Comparison of ENCODE assay signal across 1 cellular context in the genomic region with DNA sequence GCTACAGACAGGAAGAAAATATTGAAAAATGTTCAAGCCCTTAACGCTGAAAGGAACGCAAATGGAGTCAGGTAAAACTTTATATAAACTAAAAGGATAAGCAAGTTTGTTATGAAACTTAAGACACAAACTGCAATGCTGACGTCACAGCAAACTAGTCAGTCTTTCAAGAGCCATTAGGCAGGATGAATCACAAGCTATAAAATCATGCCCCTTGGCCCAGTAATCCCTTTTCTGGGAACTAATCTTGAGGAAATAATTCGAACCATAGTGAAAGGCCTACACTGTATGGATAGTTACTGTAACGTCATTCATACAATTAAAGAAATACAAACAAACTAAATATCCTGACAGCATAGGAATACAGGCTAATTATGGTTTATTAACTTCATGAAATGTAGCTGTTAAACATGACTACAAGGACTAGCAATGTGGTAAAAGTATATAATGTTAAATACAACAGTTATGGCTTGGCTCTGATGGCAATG.
TF ChIP-seq lines count a peak whose summit lies in the region.

No MANE protein-coding gene starts in this region.

TF ChIP-seq in HEK293, 187 proteins besides CTCF, POLR2A, EP300 and RAD21 (continued from another document and continues in another):
- TF ChIP-seq, protein P1, sequence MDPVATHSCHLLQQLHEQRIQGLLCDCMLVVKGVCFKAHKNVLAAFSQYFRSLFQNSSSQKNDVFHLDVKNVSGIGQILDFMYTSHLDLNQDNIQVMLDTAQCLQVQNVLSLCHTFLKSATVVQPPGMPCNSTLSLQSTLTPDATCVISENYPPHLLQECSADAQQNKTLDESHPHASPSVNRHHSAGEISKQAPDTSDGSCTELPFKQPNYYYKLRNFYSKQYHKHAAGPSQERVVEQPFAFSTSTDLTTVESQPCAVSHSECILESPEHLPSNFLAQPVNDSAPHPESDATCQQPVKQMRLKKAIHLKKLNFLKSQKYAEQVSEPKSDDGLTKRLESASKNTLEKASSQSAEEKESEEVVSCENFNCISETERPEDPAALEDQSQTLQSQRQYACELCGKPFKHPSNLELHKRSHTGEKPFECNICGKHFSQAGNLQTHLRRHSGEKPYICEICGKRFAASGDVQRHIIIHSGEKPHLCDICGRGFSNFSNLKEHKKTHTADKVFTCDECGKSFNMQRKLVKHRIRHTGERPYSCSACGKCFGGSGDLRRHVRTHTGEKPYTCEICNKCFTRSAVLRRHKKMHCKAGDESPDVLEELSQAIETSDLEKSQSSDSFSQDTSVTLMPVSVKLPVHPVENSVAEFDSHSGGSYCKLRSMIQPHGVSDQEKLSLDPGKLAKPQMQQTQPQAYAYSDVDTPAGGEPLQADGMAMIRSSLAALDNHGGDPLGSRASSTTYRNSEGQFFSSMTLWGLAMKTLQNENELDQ (tag by site-specific recombination; IDR thresholded peaks at IDR 0.05; ENCODE audit: low read depth) = no peak
- no peak for TF ChIP-seq ZNF37A (tag by site-specific recombination; IDR thresholded peaks at IDR 0.05)
- TF ChIP-seq REPIN1 (tag by site-specific recombination; IDR thresholded peaks at IDR 0.05; ENCODE audit: low read depth) = no peak
- no peak for TF ChIP-seq ZNF48 (tag by site-specific recombination; IDR thresholded peaks at IDR 0.05)
- no peak for TF ChIP-seq SALL2 (tag by site-specific recombination; IDR thresholded peaks at IDR 0.05; ENCODE audit: borderline replicate concordance)
- 0 out of 2 replicates have a peak, but pooled peaks have one; percentile 13 for TF ChIP-seq ZBTB1 (tag by site-specific recombination; IDR thresholded peaks at IDR 0.05)
- TF ChIP-seq, protein P2, sequence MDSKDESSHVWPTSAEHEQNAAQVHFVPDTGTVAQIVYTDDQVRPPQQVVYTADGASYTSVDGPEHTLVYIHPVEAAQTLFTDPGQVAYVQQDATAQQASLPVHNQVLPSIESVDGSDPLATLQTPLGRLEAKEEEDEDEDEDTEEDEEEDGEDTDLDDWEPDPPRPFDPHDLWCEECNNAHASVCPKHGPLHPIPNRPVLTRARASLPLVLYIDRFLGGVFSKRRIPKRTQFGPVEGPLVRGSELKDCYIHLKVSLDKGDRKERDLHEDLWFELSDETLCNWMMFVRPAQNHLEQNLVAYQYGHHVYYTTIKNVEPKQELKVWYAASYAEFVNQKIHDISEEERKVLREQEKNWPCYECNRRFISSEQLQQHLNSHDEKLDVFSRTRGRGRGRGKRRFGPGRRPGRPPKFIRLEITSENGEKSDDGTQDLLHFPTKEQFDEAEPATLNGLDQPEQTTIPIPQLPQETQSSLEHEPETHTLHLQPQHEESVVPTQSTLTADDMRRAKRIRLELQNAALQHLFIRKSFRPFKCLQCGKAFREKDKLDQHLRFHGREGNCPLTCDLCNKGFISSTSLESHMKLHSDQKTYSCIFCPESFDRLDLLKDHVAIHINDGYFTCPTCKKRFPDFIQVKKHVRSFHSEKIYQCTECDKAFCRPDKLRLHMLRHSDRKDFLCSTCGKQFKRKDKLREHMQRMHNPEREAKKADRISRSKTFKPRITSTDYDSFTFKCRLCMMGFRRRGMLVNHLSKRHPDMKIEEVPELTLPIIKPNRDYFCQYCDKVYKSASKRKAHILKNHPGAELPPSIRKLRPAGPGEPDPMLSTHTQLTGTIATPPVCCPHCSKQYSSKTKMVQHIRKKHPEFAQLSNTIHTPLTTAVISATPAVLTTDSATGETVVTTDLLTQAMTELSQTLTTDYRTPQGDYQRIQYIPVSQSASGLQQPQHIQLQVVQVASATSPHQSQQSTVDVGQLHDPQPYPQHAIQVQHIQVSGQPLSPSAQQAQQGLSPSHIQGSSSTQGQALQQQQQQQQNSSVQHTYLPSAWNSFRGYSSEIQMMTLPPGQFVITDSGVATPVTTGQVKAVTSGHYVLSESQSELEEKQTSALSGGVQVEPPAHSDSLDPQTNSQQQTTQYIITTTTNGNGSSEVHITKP (tag by site-specific recombination; IDR thresholded peaks at IDR 0.05) = peak; percentile 52
- peak; percentile 95 for TF ChIP-seq MZF1 (tag by site-specific recombination; IDR thresholded peaks at IDR 0.05; ENCODE audit: borderline replicate concordance)
- peak; percentile 90 for TF ChIP-seq WT1 (tag by site-specific recombination; IDR thresholded peaks at IDR 0.05)
- no peak for TF ChIP-seq ZNF221 (tag by site-specific recombination; IDR thresholded peaks at IDR 0.05; ENCODE audit: borderline replicate concordance)
- no peak for TF ChIP-seq ZNF140 (tag by site-specific recombination; IDR thresholded peaks at IDR 0.05)
- TF ChIP-seq PRDM1 (tag by site-specific recombination; IDR thresholded peaks at IDR 0.05) = peak; percentile 40; the same call in 1 of the 2 replicates
- no peak for TF ChIP-seq ZNF266 (tag by site-specific recombination; IDR thresholded peaks at IDR 0.05; ENCODE audit: low read depth)
- TF ChIP-seq OVOL3 (tag by site-specific recombination; IDR thresholded peaks at IDR 0.05) = peak; percentile 84
- TF ChIP-seq ZNF311 (tag by site-specific recombination; IDR thresholded peaks at IDR 0.05; ENCODE audit: borderline replicate concordance) = no peak
- peak; percentile 88 for TF ChIP-seq OSR2 (tag by site-specific recombination; IDR thresholded peaks at IDR 0.05)
- no peak for TF ChIP-seq SETDB1 (IDR thresholded peaks at IDR 0.05; ENCODE audit: insufficient read length, low read length)
- TF ChIP-seq ZNF23 (tag by site-specific recombination; IDR thresholded peaks at IDR 0.05; ENCODE audit: borderline replicate concordance) = no peak
- no peak for TF ChIP-seq HOXC10 (CRISPR knock-in tag; IDR thresholded peaks at IDR 0.05)
- no peak for TF ChIP-seq ZNF16 (tag by site-specific recombination; IDR thresholded peaks at IDR 0.05; ENCODE audit: low read depth)
- TF ChIP-seq, protein P3, sequence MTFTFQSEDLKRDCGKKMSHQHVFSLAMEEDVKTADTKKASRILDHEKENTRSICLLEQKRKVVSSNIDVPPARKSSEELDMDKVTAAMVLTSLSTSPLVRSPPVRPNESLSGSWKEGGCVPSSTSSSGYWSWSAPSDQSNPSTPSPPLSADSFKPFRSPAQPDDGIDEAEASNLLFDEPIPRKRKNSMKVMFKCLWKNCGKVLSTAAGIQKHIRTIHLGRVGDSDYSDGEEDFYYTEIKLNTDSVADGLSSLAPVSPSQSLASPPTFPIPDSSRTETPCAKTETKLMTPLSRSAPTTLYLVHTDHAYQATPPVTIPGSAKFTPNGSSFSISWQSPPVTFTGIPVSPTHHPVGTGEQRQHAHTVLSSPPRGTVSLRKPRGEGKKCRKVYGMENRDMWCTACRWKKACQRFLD (tag by site-specific recombination; IDR thresholded peaks at IDR 0.05) = no peak
- 0 out of 2 replicates have a peak, but pooled peaks have one; percentile 44 for TF ChIP-seq ZBTB8A (tag by site-specific recombination; IDR thresholded peaks at IDR 0.05)
- TF ChIP-seq ZNF670 (tag by site-specific recombination; IDR thresholded peaks at IDR 0.05; ENCODE audit: low read depth) = no peak
- no peak for TF ChIP-seq ZNF302 (tag by site-specific recombination; IDR thresholded peaks at IDR 0.05; ENCODE audit: low read depth)
- TF ChIP-seq ZNF133 (tag by site-specific recombination; IDR thresholded peaks at IDR 0.05) = no peak
- TF ChIP-seq, protein P4, sequence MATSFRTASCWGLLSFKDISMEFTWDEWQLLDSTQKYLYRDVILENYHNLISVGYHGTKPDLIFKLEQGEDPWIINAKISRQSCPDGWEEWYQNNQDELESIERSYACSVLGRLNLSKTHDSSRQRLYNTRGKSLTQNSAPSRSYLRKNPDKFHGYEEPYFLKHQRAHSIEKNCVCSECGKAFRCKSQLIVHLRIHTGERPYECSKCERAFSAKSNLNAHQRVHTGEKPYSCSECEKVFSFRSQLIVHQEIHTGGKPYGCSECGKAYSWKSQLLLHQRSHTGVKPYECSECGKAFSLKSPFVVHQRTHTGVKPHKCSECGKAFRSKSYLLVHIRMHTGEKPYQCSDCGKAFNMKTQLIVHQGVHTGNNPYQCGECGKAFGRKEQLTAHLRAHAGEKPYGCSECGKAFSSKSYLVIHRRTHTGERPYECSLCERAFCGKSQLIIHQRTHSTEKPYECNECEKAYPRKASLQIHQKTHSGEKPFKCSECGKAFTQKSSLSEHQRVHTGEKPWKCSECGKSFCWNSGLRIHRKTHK (tag by site-specific recombination; IDR thresholded peaks at IDR 0.05) = no peak
- TF ChIP-seq, protein P5, sequence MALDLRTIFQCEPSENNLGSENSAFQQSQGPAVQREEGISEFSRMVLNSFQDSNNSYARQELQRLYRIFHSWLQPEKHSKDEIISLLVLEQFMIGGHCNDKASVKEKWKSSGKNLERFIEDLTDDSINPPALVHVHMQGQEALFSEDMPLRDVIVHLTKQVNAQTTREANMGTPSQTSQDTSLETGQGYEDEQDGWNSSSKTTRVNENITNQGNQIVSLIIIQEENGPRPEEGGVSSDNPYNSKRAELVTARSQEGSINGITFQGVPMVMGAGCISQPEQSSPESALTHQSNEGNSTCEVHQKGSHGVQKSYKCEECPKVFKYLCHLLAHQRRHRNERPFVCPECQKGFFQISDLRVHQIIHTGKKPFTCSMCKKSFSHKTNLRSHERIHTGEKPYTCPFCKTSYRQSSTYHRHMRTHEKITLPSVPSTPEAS (tag by site-specific recombination; IDR thresholded peaks at IDR 0.05) = peak; percentile 35; the same call in 1 of the 2 replicates
- TF ChIP-seq, protein P6, sequence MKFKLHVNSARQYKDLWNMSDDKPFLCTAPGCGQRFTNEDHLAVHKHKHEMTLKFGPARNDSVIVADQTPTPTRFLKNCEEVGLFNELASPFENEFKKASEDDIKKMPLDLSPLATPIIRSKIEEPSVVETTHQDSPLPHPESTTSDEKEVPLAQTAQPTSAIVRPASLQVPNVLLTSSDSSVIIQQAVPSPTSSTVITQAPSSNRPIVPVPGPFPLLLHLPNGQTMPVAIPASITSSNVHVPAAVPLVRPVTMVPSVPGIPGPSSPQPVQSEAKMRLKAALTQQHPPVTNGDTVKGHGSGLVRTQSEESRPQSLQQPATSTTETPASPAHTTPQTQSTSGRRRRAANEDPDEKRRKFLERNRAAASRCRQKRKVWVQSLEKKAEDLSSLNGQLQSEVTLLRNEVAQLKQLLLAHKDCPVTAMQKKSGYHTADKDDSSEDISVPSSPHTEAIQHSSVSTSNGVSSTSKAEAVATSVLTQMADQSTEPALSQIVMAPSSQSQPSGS (tag by site-specific recombination; IDR thresholded peaks at IDR 0.05; ENCODE audit: low read depth) = peak; percentile 97
- TF ChIP-seq, protein P7, sequence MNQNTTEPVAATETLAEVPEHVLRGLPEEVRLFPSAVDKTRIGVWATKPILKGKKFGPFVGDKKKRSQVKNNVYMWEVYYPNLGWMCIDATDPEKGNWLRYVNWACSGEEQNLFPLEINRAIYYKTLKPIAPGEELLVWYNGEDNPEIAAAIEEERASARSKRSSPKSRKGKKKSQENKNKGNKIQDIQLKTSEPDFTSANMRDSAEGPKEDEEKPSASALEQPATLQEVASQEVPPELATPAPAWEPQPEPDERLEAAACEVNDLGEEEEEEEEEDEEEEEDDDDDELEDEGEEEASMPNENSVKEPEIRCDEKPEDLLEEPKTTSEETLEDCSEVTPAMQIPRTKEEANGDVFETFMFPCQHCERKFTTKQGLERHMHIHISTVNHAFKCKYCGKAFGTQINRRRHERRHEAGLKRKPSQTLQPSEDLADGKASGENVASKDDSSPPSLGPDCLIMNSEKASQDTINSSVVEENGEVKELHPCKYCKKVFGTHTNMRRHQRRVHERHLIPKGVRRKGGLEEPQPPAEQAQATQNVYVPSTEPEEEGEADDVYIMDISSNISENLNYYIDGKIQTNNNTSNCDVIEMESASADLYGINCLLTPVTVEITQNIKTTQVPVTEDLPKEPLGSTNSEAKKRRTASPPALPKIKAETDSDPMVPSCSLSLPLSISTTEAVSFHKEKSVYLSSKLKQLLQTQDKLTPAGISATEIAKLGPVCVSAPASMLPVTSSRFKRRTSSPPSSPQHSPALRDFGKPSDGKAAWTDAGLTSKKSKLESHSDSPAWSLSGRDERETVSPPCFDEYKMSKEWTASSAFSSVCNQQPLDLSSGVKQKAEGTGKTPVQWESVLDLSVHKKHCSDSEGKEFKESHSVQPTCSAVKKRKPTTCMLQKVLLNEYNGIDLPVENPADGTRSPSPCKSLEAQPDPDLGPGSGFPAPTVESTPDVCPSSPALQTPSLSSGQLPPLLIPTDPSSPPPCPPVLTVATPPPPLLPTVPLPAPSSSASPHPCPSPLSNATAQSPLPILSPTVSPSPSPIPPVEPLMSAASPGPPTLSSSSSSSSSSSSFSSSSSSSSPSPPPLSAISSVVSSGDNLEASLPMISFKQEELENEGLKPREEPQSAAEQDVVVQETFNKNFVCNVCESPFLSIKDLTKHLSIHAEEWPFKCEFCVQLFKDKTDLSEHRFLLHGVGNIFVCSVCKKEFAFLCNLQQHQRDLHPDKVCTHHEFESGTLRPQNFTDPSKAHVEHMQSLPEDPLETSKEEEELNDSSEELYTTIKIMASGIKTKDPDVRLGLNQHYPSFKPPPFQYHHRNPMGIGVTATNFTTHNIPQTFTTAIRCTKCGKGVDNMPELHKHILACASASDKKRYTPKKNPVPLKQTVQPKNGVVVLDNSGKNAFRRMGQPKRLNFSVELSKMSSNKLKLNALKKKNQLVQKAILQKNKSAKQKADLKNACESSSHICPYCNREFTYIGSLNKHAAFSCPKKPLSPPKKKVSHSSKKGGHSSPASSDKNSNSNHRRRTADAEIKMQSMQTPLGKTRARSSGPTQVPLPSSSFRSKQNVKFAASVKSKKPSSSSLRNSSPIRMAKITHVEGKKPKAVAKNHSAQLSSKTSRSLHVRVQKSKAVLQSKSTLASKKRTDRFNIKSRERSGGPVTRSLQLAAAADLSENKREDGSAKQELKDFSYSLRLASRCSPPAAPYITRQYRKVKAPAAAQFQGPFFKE (tag by site-specific recombination; IDR thresholded peaks at IDR 0.05; ENCODE audit: borderline replicate concordance) = no peak
- no peak for TF ChIP-seq ZNF768 (tag by site-specific recombination; IDR thresholded peaks at IDR 0.05)
- no peak for TF ChIP-seq ZNF544 (tag by site-specific recombination; IDR thresholded peaks at IDR 0.05)
- 0 out of 2 replicates have a peak, but pooled peaks have one; percentile 26 for TF ChIP-seq SP3 (tag by site-specific recombination; IDR thresholded peaks at IDR 0.05)
- TF ChIP-seq, protein P8, sequence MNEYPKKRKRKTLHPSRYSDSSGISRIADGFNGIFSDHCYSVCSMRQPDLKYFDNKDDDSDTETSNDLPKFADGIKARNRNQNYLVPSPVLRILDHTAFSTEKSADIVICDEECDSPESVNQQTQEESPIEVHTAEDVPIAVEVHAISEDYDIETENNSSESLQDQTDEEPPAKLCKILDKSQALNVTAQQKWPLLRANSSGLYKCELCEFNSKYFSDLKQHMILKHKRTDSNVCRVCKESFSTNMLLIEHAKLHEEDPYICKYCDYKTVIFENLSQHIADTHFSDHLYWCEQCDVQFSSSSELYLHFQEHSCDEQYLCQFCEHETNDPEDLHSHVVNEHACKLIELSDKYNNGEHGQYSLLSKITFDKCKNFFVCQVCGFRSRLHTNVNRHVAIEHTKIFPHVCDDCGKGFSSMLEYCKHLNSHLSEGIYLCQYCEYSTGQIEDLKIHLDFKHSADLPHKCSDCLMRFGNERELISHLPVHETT (tag by site-specific recombination; IDR thresholded peaks at IDR 0.05) = peak; percentile 94
- peak; percentile 81 for TF ChIP-seq ZNF660 (tag by site-specific recombination; IDR thresholded peaks at IDR 0.05)
